ENCODE assay signal across 11 cellular contexts in the genomic region with DNA sequence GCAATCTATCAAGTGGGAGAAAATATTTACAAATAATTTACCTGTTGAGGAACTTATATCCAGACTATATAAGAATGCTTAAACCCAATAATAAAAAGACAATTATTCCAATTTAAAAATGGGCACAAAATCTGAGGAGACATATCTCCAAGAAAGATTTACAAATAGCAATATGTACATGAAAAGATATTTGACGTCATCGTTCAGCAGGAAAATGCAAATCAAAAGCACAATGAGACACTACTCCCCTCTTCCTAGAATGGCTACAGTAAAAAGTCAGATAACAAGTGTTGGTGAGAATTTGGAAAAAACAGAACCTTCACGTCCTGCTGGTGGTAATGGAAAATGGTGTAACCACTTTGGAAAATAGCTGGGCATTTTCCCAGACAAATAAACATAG.
"Had no signal": no experiment of that assay in that cellular context is flagged by ENCODE, and none has a peak within 500 bp of the region (broad histone marks: within the 10 kb centered on the region; RNA-seq: fewer than 3 reads in every experiment).

No MANE protein-coding gene starts in this region.

- DNase-seq: GM23248, GOT3, H7, H9, HCEC 1CT, HFFc6 had no signal

- ATAC-seq: GM23338, HCT116 had no signal

- H3K4me2 ChIP-seq: GM23338 had no signal

- H3K4me3 ChIP-seq: GM23248, GM23338, HAP-1 had no signal

- H3K27ac ChIP-seq: GM23248 had no signal

- FAIRE-seq: H1, H54 had no signal

- H3K9me3 ChIP-seq: HAP-1 had no signal

- H3K36me3 ChIP-seq: HAP-1 had no signal

- H3K4me1 ChIP-seq: HAP-1 had no signal

- H2AFZ ChIP-seq: GM23248, GM23338 had no signal

- H3K9ac ChIP-seq: GM23248 had no signal
